20 cellular contexts compared by ENCODE assay signal in the genomic region with DNA sequence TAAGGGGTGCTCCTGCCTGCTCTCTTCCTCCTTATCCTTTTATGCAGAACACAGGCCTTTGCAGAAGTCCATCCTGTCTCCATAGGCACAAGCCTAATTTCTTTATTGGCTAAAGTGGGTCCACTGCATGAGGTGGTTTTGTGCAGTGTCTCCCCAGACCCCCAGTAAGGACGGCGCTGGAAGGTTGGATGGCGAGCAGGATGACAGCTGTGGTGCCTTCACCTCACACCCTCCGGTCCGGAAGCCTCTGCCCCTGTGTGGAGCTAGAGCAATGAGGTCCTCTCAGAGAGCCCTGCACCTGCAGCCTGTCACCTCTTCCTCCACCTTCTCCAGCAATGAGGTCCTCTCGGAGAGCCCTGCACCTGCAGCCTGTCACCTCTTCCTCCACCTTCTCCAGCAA.
"Had no signal": no experiment of that assay in that cellular context is flagged by ENCODE, and none has a peak within 500 bp of the region (broad histone marks: within the 10 kb centered on the region; RNA-seq: fewer than 3 reads in every experiment).

No MANE protein-coding gene starts in this region.

- H3K4me3 Mint-ChIP-seq: dendritic cell treated with granulocyte-macrophage colony-stimulating factor and Interleukin-4, amounts not matched to agents 40 ng/mL and 50 ng/mL, for 4 days; memory B cell; mesothelial cell of epicardium; naive B cell; naive thymus-derived CD8-positive, alpha-beta T cell had no signal

- H3K9me3 ChIP-seq: esophagus muscularis mucosa, mucosa of descending colon had no signal

- DNase-seq: cortex of kidney; effector CD4-positive, alpha-beta T cell; effector memory CD4-positive, alpha-beta T cell; foreskin keratinocyte; heart right ventricle; hippocampal formation; left cardiac atrium; left ventricle myocardium superior; mammary epithelial cell; mesendoderm; naive B cell; naive thymus-derived CD8-positive, alpha-beta T cell had no signal

- H3K27me3 ChIP-seq: foreskin keratinocyte had no signal

- H3K27ac ChIP-seq: esophagus muscularis mucosa, foreskin keratinocyte, gastroesophageal sphincter, heart right ventricle, left lung had no signal

- H3K4me3 ChIP-seq: esophagus muscularis mucosa, gastroesophageal sphincter, heart right ventricle, left lung, lung, mucosa of descending colon had no signal

- H3K4me1 Mint-ChIP-seq: memory B cell had no signal

- H3K36me3 ChIP-seq: esophagus muscularis mucosa, gastroesophageal sphincter, heart right ventricle, left lung had no signal

- ATAC-seq: foreskin keratinocyte; gastroesophageal sphincter; heart right ventricle; left cardiac atrium; left lung; left ventricle myocardium superior; mucosa of descending colon; naive thymus-derived CD8-positive, alpha-beta T cell had no signal

- H3K27ac Mint-ChIP-seq: dendritic cell treated with granulocyte-macrophage colony-stimulating factor and Interleukin-4, amounts not matched to agents 40 ng/mL and 50 ng/mL, for 4 days; memory B cell; mesothelial cell of epicardium; naive B cell; naive thymus-derived CD8-positive, alpha-beta T cell had no signal

- H3K4me1 ChIP-seq: foreskin keratinocyte, gastroesophageal sphincter, left lung had no signal

- H3K36me3 Mint-ChIP-seq: memory B cell, mesothelial cell of epicardium had no signal
